ENCODE assay signal across 24 cellular contexts in the genomic region with DNA sequence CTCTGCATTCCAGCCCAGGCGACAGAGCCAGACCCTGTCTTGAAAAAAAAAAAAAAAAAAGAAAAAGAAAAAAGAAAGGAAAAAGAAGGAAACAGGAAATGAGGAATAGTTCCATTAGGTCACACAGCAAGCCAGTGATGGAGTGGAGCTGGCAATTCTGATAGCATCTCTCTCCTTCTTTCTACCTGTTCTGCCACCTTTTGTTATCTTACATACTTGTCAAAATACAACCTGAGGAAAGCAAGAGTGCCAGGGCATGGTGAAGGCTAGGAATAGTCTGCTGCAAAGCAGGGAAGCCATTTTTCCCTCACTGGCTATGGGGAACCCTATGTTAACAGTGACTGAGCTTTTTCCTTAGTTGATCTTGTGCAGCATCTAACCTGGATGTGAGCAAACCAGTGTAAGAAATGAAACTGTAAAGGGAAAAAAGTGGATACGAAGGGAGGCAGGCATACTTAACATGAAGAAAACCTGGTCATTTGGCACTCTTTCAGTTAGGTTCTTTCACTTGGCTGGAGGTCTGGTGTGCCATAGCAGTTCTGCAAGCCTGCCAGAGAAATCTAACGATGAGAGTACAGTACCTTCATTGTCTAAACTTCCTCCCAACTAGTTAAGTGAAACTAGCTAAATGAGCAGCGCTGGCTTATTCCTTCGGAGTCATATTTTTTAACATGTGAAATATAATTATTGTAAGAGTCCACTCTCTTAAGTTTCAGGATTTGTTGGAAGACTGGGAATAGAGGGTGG. TPM values are rescaled to one million over a fixed set of nuclear protein-coding genes. Genes with fewer than 3 reads are reported as not detected.
"Had no signal": no experiment of that assay in that cellular context is flagged by ENCODE, and none has a peak within 500 bp of the region (broad histone marks: within the 10 kb centered on the region; RNA-seq: fewer than 3 reads in every experiment).

No MANE protein-coding gene starts in this region.

- H3K4me3 ChIP-seq: heart right ventricle, right atrium auricular region, tibial nerve had no signal

- H3K9me3 ChIP-seq: heart right ventricle, right atrium auricular region, tibial nerve had no signal

- H3K27ac Mint-ChIP-seq: activated CD4-positive, alpha-beta memory T cell treated with anti-CD3 and anti-CD28 coated beads, Interleukin-2, amount 10 ng/mL, durations not matched to agents 7 days and 5 days; activated CD8-positive, alpha-beta memory T cell treated with anti-CD3 and anti-CD28 coated beads, Interleukin-2, amount 10 ng/mL, durations not matched to agents 7 days and 5 days; activated T-helper 2 cell treated with anti-CD3 and anti-CD28 coated beads, Interferon-gamma antibody, Interleukin-2, Interleukin-4, amounts not matched to agents 10 μg/mL and 5 μg/mL and 100 μg/mL, durations not matched to agents 14 hours and 24 hours and 36 hours; immature natural killer cell had no signal

- H3K9me3 Mint-ChIP-seq: activated CD4-positive, alpha-beta memory T cell treated with anti-CD3 and anti-CD28 coated beads, Interleukin-2, amount 10 ng/mL, durations not matched to agents 7 days and 5 days; activated T-helper 2 cell treated with anti-CD3 and anti-CD28 coated beads, Interferon-gamma antibody, Interleukin-2, Interleukin-4, amounts not matched to agents 10 μg/mL and 5 μg/mL and 100 μg/mL, durations not matched to agents 14 hours and 24 hours and 36 hours; immature natural killer cell; nephron had no signal

- ATAC-seq: activated CD8-positive, alpha-beta memory T cell treated with anti-CD3 and anti-CD28 coated beads, Interleukin-2, amount 10 ng/mL, durations not matched to agents 7 days and 5 days; heart right ventricle had no signal

- H3K4me1 ChIP-seq: right atrium auricular region had no signal

- H3K27ac ChIP-seq: heart right ventricle, right atrium auricular region, tibial nerve had no signal

- H3K4me1 Mint-ChIP-seq: immature natural killer cell had no signal

- H3K4me3 Mint-ChIP-seq: activated CD4-positive, alpha-beta memory T cell treated with anti-CD3 and anti-CD28 coated beads, Interleukin-2, amount 10 ng/mL, durations not matched to agents 7 days and 5 days; activated CD8-positive, alpha-beta memory T cell treated with anti-CD3 and anti-CD28 coated beads, Interleukin-2, amount 10 ng/mL, durations not matched to agents 7 days and 5 days; immature natural killer cell; nephron had no signal

- DNase-seq: activated CD4-positive, alpha-beta memory T cell treated with anti-CD3 and anti-CD28 coated beads, Interleukin-2, amount 10 ng/mL, durations not matched to agents 7 days and 5 days; activated CD4-positive, alpha-beta T cell treated with anti-CD3 and anti-CD28 coated beads for 48 hours; activated CD4-positive, CD25-positive, alpha-beta regulatory T cell; activated CD8-positive, alpha-beta memory T cell treated with anti-CD3 and anti-CD28 coated beads, Interleukin-2, amount 10 ng/mL, durations not matched to agents 7 days and 5 days; activated naive CD4-positive, alpha-beta T cell treated with Interleukin-2 at 50 U/mL for 16 hours; activated T-cell treated with anti-CD3 and anti-CD28 coated beads, Interleukin-2, amount 50 U/mL, for 1 hour; aorta; cerebellar nuclear complex; cortex of kidney; heart right ventricle; immature natural killer cell; kidney glomerular epithelial cell; nucleus accumbens; stimulated activated CD4-positive, alpha-beta T cell treated with anti-CD3 and anti-CD28 coated beads, Interleukin-2, amount 100 ng/mL, for 24 hours; stimulated activated naive CD4-positive, alpha-beta T cell treated with Interleukin-2 at 50 U/mL for 16 hours had no signal

- H3K27me3 Mint-ChIP-seq: activated CD4-positive, alpha-beta memory T cell treated with anti-CD3 and anti-CD28 coated beads, Interleukin-2, amount 10 ng/mL, durations not matched to agents 7 days and 5 days; progenitor cell of endocrine pancreas had no signal

- H3K27me3 ChIP-seq: heart right ventricle, right atrium auricular region had no signal

RNA-seq across cellular contexts. Expression of gene THEM5, which starts 17.9 kb away (rescaled TPM):
- total RNA-seq: activated CD4-positive, alpha-beta memory T cell treated with anti-CD3 and anti-CD28 coated beads, Interleukin-2, amount 10 ng/mL, durations not matched to agents 7 days and 5 days; activated CD8-positive, alpha-beta memory T cell treated with anti-CD3 and anti-CD28 coated beads, Interleukin-2, amount 10 ng/mL, durations not matched to agents 7 days and 5 days; activated T-helper 2 cell treated with anti-CD3 and anti-CD28 coated beads, Interferon-gamma antibody, Interleukin-2, Interleukin-4, amounts not matched to agents 10 μg/mL and 5 μg/mL and 100 μg/mL, durations not matched to agents 14 hours and 24 hours and 36 hours; aorta; bronchial epithelial cell; mesenteric fat pad; progenitor cell of endocrine pancreas; right atrium auricular region; skeletal muscle tissue; subcutaneous adipose tissue; tibial nerve had no signal

RNA-seq across cellular contexts. Expression of gene C2CD4D, which starts 31.8 kb away (rescaled TPM):
- total RNA-seq: aorta, bronchial epithelial cell, heart right ventricle, mesenteric fat pad, right atrium auricular region, skeletal muscle tissue had no signal

RNA-seq across cellular contexts. Expression of gene RORC, which starts 39.9 kb away (rescaled TPM):
- total RNA-seq: progenitor cell of endocrine pancreas had no signal
